1 cellular context compared by ENCODE assay signal in genomic region chr9:26955222-26955903, GRCh38.
TF ChIP-seq lines count a peak whose summit lies in the region.

No MANE protein-coding gene starts in this region.

TF ChIP-seq in SK-N-SH, 30 proteins besides CTCF, POLR2A, EP300 and RAD21 (continued from another document):
- TF ChIP-seq, protein P1, sequence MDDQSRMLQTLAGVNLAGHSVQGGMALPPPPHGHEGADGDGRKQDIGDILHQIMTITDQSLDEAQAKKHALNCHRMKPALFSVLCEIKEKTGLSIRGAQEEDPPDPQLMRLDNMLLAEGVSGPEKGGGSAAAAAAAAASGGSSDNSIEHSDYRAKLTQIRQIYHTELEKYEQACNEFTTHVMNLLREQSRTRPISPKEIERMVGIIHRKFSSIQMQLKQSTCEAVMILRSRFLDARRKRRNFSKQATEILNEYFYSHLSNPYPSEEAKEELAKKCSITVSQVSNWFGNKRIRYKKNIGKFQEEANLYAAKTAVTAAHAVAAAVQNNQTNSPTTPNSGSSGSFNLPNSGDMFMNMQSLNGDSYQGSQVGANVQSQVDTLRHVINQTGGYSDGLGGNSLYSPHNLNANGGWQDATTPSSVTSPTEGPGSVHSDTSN (IDR thresholded peaks at IDR 0.05): peak; percentile 35; the same call in 1 of the 2 replicates
